ENCODE assay signal across 17 cellular contexts in genomic region chr9:95974389-95974788, GRCh38.
A peak's percentile ranks its signal among the peaks of the same experiment; 100 is the strongest.
DNase-seq lines count a peak whose midpoint lies in the region; ATAC-seq lines count a peak whose summit lies in the region.
"Had no signal": no experiment of that assay in that cellular context is flagged by ENCODE, and none has a peak within 500 bp of the region (broad histone marks: within the 10 kb centered on the region; RNA-seq: fewer than 3 reads in every experiment).

No MANE protein-coding gene starts in this region.

- H3K36me3 Mint-ChIP-seq in stimulated activated effector memory CD8-positive, alpha-beta T cell treated with anti-CD3 and anti-CD28 coated beads, Interleukin-12 subunit alpha, Interleukin-12 subunit beta, amount 100 ng/mL, for 72 hours: peaks cover 29% of the 10 kb centered on the region

- peak; percentile 28 to 33 for ATAC-seq in activated CD4-positive, CD25-positive, alpha-beta regulatory T cell treated with anti-CD3 and anti-CD28 coated beads, Interleukin-2, amount 50 U/mL, for 24 hours
- ATAC-seq in stimulated activated naive CD8-positive, alpha-beta T cell treated with anti-CD3 and anti-CD28 coated beads, Interleukin-15, amount 100 ng/mL, for 72 hours: peak; percentile 35
- no peak for ATAC-seq in stimulated activated naive CD8-positive, alpha-beta T cell treated with anti-CD3 and anti-CD28 coated beads, Interleukin-15, Interleukin-2, amounts not matched to agents 100 U/mL and 50 U/mL, for 24 hours
- peak; percentile 88 for ATAC-seq in stimulated activated effector memory CD8-positive, alpha-beta T cell treated with anti-CD3 and anti-CD28 coated beads, Interleukin-12 subunit alpha, Interleukin-12 subunit beta, amount 100 ng/mL, for 72 hours
- no peak for ATAC-seq in GM19452 (IDR thresholded peaks at IDR 0.05; ENCODE audit: unreplicated experiment)
- ATAC-seq: CD8-positive, alpha-beta T cell; HCT116 had no signal

- H3K27me3 Mint-ChIP-seq in stimulated activated naive CD8-positive, alpha-beta T cell treated with anti-CD3 and anti-CD28 coated beads, Interleukin-15, amount 100 ng/mL, for 72 hours: no peaks in the 10 kb centered on the region
- H3K27me3 Mint-ChIP-seq: B cell; CD4-positive, CD25-positive, alpha-beta regulatory T cell had no signal

- peaks cover 0 to 8% of the 10 kb centered on the region in 2 donors for H3K9me3 Mint-ChIP-seq in stimulated activated naive CD8-positive, alpha-beta T cell treated with anti-CD3 and anti-CD28 coated beads, Interleukin-15, amount 100 ng/mL, for 72 hours
- peaks cover 2% of the 10 kb centered on the region for H3K9me3 Mint-ChIP-seq in stimulated activated effector memory CD8-positive, alpha-beta T cell treated with anti-CD3 and anti-CD28 coated beads, Interleukin-12 subunit alpha, Interleukin-12 subunit beta, amount 100 ng/mL, for 72 hours
- H3K9me3 Mint-ChIP-seq: H9 had no signal

- H3K27ac Mint-ChIP-seq in stimulated activated naive CD8-positive, alpha-beta T cell treated with anti-CD3 and anti-CD28 coated beads, Interleukin-15, amount 100 ng/mL, for 72 hours: no peak overlapping the region
- H3K27ac Mint-ChIP-seq in stimulated activated effector memory CD8-positive, alpha-beta T cell treated with anti-CD3 and anti-CD28 coated beads, Interleukin-12 subunit alpha, Interleukin-12 subunit beta, amount 100 ng/mL, for 72 hours: no peak overlapping the region
- H3K27ac Mint-ChIP-seq: B cell; CD8-positive, alpha-beta T cell; H9 had no signal

- H3K4me1 Mint-ChIP-seq in stimulated activated naive CD8-positive, alpha-beta T cell treated with anti-CD3 and anti-CD28 coated beads, Interleukin-15, amount 100 ng/mL, for 72 hours: peaks cover 34% of the 10 kb centered on the region
- peaks cover 27% of the 10 kb centered on the region for H3K4me1 Mint-ChIP-seq in stimulated activated effector memory CD8-positive, alpha-beta T cell treated with anti-CD3 and anti-CD28 coated beads, Interleukin-12 subunit alpha, Interleukin-12 subunit beta, amount 100 ng/mL, for 72 hours
- H3K4me1 Mint-ChIP-seq: B cell had no signal

- H3K4me3 Mint-ChIP-seq in stimulated activated naive CD8-positive, alpha-beta T cell treated with anti-CD3 and anti-CD28 coated beads, Interleukin-15, amount 100 ng/mL, for 72 hours: no peak overlapping the region
- no peak overlapping the region for H3K4me3 Mint-ChIP-seq in stimulated activated effector memory CD8-positive, alpha-beta T cell treated with anti-CD3 and anti-CD28 coated beads, Interleukin-12 subunit alpha, Interleukin-12 subunit beta, amount 100 ng/mL, for 72 hours
- H3K4me3 Mint-ChIP-seq: B cell; CD4-positive, CD25-positive, alpha-beta regulatory T cell; CD8-positive, alpha-beta T cell; H9 had no signal

- DNase-seq in activated CD4-positive, CD25-positive, alpha-beta regulatory T cell treated with anti-CD3 and anti-CD28 coated beads, Interleukin-2, amount 50 U/mL, for 72 hours: no peak
- DNase-seq in stimulated activated naive CD8-positive, alpha-beta T cell treated with anti-CD3 and anti-CD28 coated beads, Interleukin-15, amount 100 ng/mL, for 72 hours: no peak
- DNase-seq in stimulated activated naive CD8-positive, alpha-beta T cell treated with anti-CD3 and anti-CD28 coated beads, Interleukin-15, Interleukin-2, amounts not matched to agents 100 U/mL and 50 U/mL, for 24 hours: no peak
- no peak for DNase-seq in stimulated activated effector memory CD8-positive, alpha-beta T cell treated with anti-CD3 and anti-CD28 coated beads, Interleukin-12 subunit alpha, Interleukin-12 subunit beta, amount 100 ng/mL, for 72 hours (ENCODE audit: low spot score in 2 of 2)
- DNase-seq: Caco-2; CD8-positive, alpha-beta T cell; DMS 273 treated with DMSO at 0.1 percent for 48 hours; DMS79; EL; GDM1; GM23248; H9 had no signal

Comparison
In these comparisons a context has a peak if more than half of its experiments do, and no peak if none do; other contexts are left out.
1. ATAC-seq: peak in activated CD4-positive, CD25-positive, alpha-beta regulatory T cell treated with anti-CD3 and anti-CD28 coated beads, Interleukin-2, amount 50 U/mL, for 24 hours (2 of 2), stimulated activated naive CD8-positive, alpha-beta T cell treated with anti-CD3 and anti-CD28 coated beads, Interleukin-15, amount 100 ng/mL, for 72 hours (single experiment) and stimulated activated effector memory CD8-positive, alpha-beta T cell treated with anti-CD3 and anti-CD28 coated beads, Interleukin-12 subunit alpha, Interleukin-12 subunit beta, amount 100 ng/mL, for 72 hours (single experiment); none in stimulated activated naive CD8-positive, alpha-beta T cell treated with anti-CD3 and anti-CD28 coated beads, Interleukin-15, Interleukin-2, amounts not matched to agents 100 U/mL and 50 U/mL, for 24 hours (single experiment) and GM19452 (single experiment).